In genomic region chr16:15888072-15888976, GRCh38 we compare ENCODE assay signal across 1 cellular context.
TF ChIP-seq lines count a peak whose summit lies in the region.

TSS of gene CEP20 (minus strand) at chr16:15888603. CDS start at chr16:15888585, 18 bp downstream.

TF ChIP-seq in SK-N-SH, 30 proteins besides CTCF, POLR2A, EP300 and RAD21 (continued from another document):
- no peak for TF ChIP-seq IRF3 (IDR thresholded peaks at IDR 0.05; ENCODE audit: low read depth, low read length)
